In the genomic region with DNA sequence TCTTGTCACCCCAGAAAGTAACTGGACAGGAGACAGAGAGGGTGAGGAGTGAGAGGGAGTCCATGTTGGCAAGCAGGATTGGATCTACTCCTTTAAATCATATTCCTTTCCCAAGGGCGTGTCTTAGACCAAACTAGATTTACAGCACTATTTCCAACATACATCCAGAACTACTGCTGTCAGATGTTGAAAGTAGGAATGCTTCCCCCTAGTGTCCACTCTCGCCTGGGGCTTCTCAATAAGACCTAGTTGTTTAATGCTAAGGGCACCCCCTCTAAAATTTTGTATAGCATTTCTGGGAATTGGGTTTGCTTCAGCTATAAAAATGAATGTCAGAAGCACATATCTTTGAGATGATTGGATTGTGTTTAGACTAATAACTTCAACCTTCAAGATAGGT, we compare ENCODE assay signal across 8 cellular contexts. TPM values are rescaled to one million over a fixed set of nuclear protein-coding genes. Genes with fewer than 3 reads are reported as not detected.
DNase-seq lines count a peak whose midpoint lies in the region; ATAC-seq, FAIRE-seq and TF ChIP-seq lines count a peak whose summit lies in the region.

No MANE protein-coding gene starts in this region.

- TF ChIP-seq CTCF in HL-60 (IDR thresholded peaks at IDR 0.05; ENCODE audit: insufficient read depth, low read length), result peak; percentile 18
- no peak for TF ChIP-seq CTCF in WTC11 (IDR thresholded peaks at IDR 0.05)

- no peaks in the 10 kb centered on the region for H3K9me3 ChIP-seq in small intestine (ENCODE audit: control insufficient read depth, low read depth)

- H3K27me3 ChIP-seq in HL-60 (ENCODE audit: insufficient read depth, poor library complexity, severe bottlenecking) (no peaks in the 10 kb centered on the region), small intestine (ENCODE audit: control insufficient read depth in 2 of 2, insufficient read depth in 2 of 2, low read length in 2 of 2) (no peaks in the 10 kb centered on the region)

- no peak for FAIRE-seq in small intestine (lab: Jason Lieb, UNC)

- POLR2A ChIA-PET in WTC11 (lab: Charles Lee), result no interaction called here

- H3K27ac ChIP-seq in HL-60 (replicated peaks), result no peak overlapping the region
- H3K27ac ChIP-seq in small intestine (ENCODE audit: low read depth in 1 of 2, low read length in 1 of 2), result no peak overlapping the region

- DNase-seq in NCI-H1092 treated with DMSO at 0.1 percent for 48 hours (lab: John Stamatoyannopoulos, UW) (peak; percentile 14), NCI-H1092 (lab: John Stamatoyannopoulos, UW) (no peak), HL-60 (ENCODE audit: low read depth in 1 of 2, low spot score in 1 of 2) (peak in 1 of 2 experiments; percentile 48), WTC11 (ENCODE audit: low spot score) (peak; percentile 13), foreskin melanocyte (peak; percentile 33), small intestine (peak; percentile 36), SKM-1 (lab: John Stamatoyannopoulos, UW; ENCODE audit: unreplicated experiment) (no peak)

- WGBS in small intestine, 3 donors, result 27 to 63% (median 35%) methylated on average over 2 of the region's 2 CpGs

- H3K36me3 ChIP-seq in small intestine (ENCODE audit: control insufficient read depth in 2 of 2, insufficient read depth in 2 of 2, low read length in 2 of 2), result peaks cover 4 to 18% of the 10 kb centered on the region in 2 donors

- no peaks in the 10 kb centered on the region for H3K9me3 Mint-ChIP-seq in WTC11

- H3K36me3 Mint-ChIP-seq in WTC11, result peaks cover 32% of the 10 kb centered on the region

- CTCF ChIA-PET in WTC11 (lab: Charles Lee), result interaction anchor here (2.0 kb wide), 1 partner anchor 13 kb away, joined by 5 read pairs; a partner anchor contains a TSS

- peak; percentile 36 for ATAC-seq in WTC11
- ATAC-seq in HG02870 (IDR thresholded peaks at IDR 0.05; ENCODE audit: unreplicated experiment), result no peak

- H3K4me3 ChIP-seq in HL-60 (replicated peaks; ENCODE audit: insufficient read depth, low read length) (no peak overlapping the region), small intestine (ENCODE audit: low read depth in 1 of 2, low read length in 2 of 2) (no peak overlapping the region)

- no peak overlapping the region for H3K27ac Mint-ChIP-seq in WTC11

- no peak overlapping the region for H3K4me3 Mint-ChIP-seq in WTC11

- H3K4me1 Mint-ChIP-seq in WTC11, result peaks cover under 1% of the 10 kb centered on the region; the same call in 1 of the 2 replicates

- H3K27me3 Mint-ChIP-seq in WTC11 (ENCODE audit: low read depth), result no peaks in the 10 kb centered on the region

- no peaks in the 10 kb centered on the region for H3K4me1 ChIP-seq in small intestine (ENCODE audit: control insufficient read depth in 2 of 2, insufficient read depth in 1 of 2, low read depth in 1 of 2, low read length in 1 of 2)

TF ChIP-seq in WTC11, 78 proteins besides CTCF, POLR2A, EP300 and RAD21:
- TF ChIP-seq ZNF121 (CRISPR knock-in tag; IDR thresholded peaks at IDR 0.05), result no peak
- no peak for TF ChIP-seq NFE2L1 (CRISPR knock-in tag; IDR thresholded peaks at IDR 0.05)

RNA-seq across cellular contexts. Expression of a gene that starts 13.3 kb away (rescaled TPM):
- total RNA-seq in WTC11 (2021), result 22.8 to 25.1 TPM (median 23.4 TPM) in 3 replicates
- 10 to 100 TPM; 18.3 to 71.3 (median 70.0) TPM for polyA plus RNA-seq in small intestine

RNA-seq across cellular contexts. Expression of a gene that starts 13.4 kb away (rescaled TPM):
- 10.2 to 13.9 TPM (median 10.7 TPM) in 3 replicates for total RNA-seq in WTC11 (2021)
- 1 to 10 TPM; 6.4 to 7.8 (median 7.6) TPM for polyA plus RNA-seq in small intestine

RNA-seq across cellular contexts. Expression of a gene that starts 58.9 kb away (rescaled TPM):
- 18.9 to 26.3 TPM (median 20.7 TPM) in 3 replicates for total RNA-seq in WTC11 (2021)
- polyA plus RNA-seq in small intestine, result 10 to 100 TPM; 16.5 to 32.4 (median 25.3) TPM

Comparison
In these comparisons a context has a peak if more than half of its experiments do, and no peak if none do; other contexts are left out.
1. DNase-seq: peak in NCI-H1092 treated with DMSO at 0.1 percent for 48 hours (single experiment), WTC11 (single experiment), foreskin melanocyte (single experiment) and small intestine (single experiment); none in NCI-H1092 (single experiment) and SKM-1 (single experiment).